Comparison of ENCODE assay signal across 9 cellular contexts in genomic region chr18:46343940-46344372, GRCh38.
A peak's percentile ranks its signal among the peaks of the same experiment; 100 is the strongest.
DNase-seq lines count a peak whose midpoint lies in the region; ATAC-seq and TF ChIP-seq lines count a peak whose summit lies in the region.
"Had no signal": no experiment of that assay in that cellular context is flagged by ENCODE, and none has a peak within 500 bp of the region (broad histone marks: within the 10 kb centered on the region; RNA-seq: fewer than 3 reads in every experiment).

No MANE protein-coding gene starts in this region.

- no peaks in the 10 kb centered on the region for H3K9me3 Mint-ChIP-seq in activated CD4-positive, alpha-beta T cell treated with anti-CD3 and anti-CD28 coated beads, Interleukin-2, amount 10 ng/mL, durations not matched to agents 7 days and 5 days
- no peaks in the 10 kb centered on the region for H3K9me3 Mint-ChIP-seq in stimulated activated effector memory CD8-positive, alpha-beta T cell treated with anti-CD3 and anti-CD28 coated beads, Interleukin-12 subunit alpha, Interleukin-12 subunit beta, amount 100 ng/mL, for 72 hours

- H3K4me1 Mint-ChIP-seq in activated CD4-positive, alpha-beta T cell treated with anti-CD3 and anti-CD28 coated beads, Interleukin-2, amount 10 ng/mL, durations not matched to agents 7 days and 5 days = peaks cover 43% of the 10 kb centered on the region
- H3K4me1 Mint-ChIP-seq in stimulated activated effector memory CD8-positive, alpha-beta T cell treated with anti-CD3 and anti-CD28 coated beads, Interleukin-12 subunit alpha, Interleukin-12 subunit beta, amount 100 ng/mL, for 72 hours = peaks cover 46% of the 10 kb centered on the region

- CTCF ChIA-PET in activated CD4-positive, alpha-beta T cell treated with anti-CD3 and anti-CD28 coated beads, Interleukin-2, amount 10 ng/mL, durations not matched to agents 7 days and 5 days (lab: Charles Lee) = interaction anchor here (1.2 to 2.3 kb wide), 2 partner anchors 11 to 17 kb away, joined by 5 read pairs; no protein-coding TSS in a partner anchor

- H2AFZ ChIP-seq in DND-41 (ENCODE audit: low read depth, low read length) = no peak overlapping the region

- ATAC-seq in DND-41 (ENCODE audit: insufficient read depth, low read depth) = peak; percentile 95
- peak; percentile 74 for ATAC-seq in GM21381 (IDR thresholded peaks at IDR 0.05; ENCODE audit: unreplicated experiment)
- ATAC-seq in HG03571 (IDR thresholded peaks at IDR 0.05; ENCODE audit: unreplicated experiment) = peak; percentile 70
- ATAC-seq in heart right ventricle = peak; percentile 58 to 86 (median 75)
- peak; percentile 64 for ATAC-seq in stimulated activated effector memory CD8-positive, alpha-beta T cell treated with anti-CD3 and anti-CD28 coated beads, Interleukin-12 subunit alpha, Interleukin-12 subunit beta, amount 100 ng/mL, for 72 hours

- H3K4me1 ChIP-seq in DND-41 (ENCODE audit: insufficient read depth, low read length) = peaks cover 45% of the 10 kb centered on the region
- H3K4me1 ChIP-seq in heart right ventricle = peaks cover 0 to 35% (median 22%) of the 10 kb centered on the region in 9 donors

- 50 to 67% methylated on average over 10 of the region's 10 CpGs for WGBS in heart right ventricle, 2 donors

- peak overlapping the region; percentile 86 for H3K27ac Mint-ChIP-seq in activated CD4-positive, alpha-beta T cell treated with anti-CD3 and anti-CD28 coated beads, Interleukin-2, amount 10 ng/mL, durations not matched to agents 7 days and 5 days
- H3K27ac Mint-ChIP-seq in stimulated activated effector memory CD8-positive, alpha-beta T cell treated with anti-CD3 and anti-CD28 coated beads, Interleukin-12 subunit alpha, Interleukin-12 subunit beta, amount 100 ng/mL, for 72 hours = peak overlapping the region; percentile 75

- peaks cover 7% of the 10 kb centered on the region for H3K27me3 Mint-ChIP-seq in activated CD4-positive, alpha-beta T cell treated with anti-CD3 and anti-CD28 coated beads, Interleukin-2, amount 10 ng/mL, durations not matched to agents 7 days and 5 days

- H3K27me3 ChIP-seq in DND-41 (ENCODE audit: insufficient read depth, low read length, poor library complexity) (no peaks in the 10 kb centered on the region), heart right ventricle (peaks cover 0 to 3% (median 0%) of the 10 kb centered on the region in 7 donors)

- DNase-seq in DND-41 = peak; percentile 95
- DNase-seq in activated CD4-positive, alpha-beta T cell treated with anti-CD3 and anti-CD28 coated beads, Interleukin-2, amount 10 ng/mL, durations not matched to agents 7 days and 5 days = peak; percentile 64
- DNase-seq in heart right ventricle = peak; percentile 37 to 44
- DNase-seq in stimulated activated effector memory CD8-positive, alpha-beta T cell treated with anti-CD3 and anti-CD28 coated beads, Interleukin-12 subunit alpha, Interleukin-12 subunit beta, amount 100 ng/mL, for 72 hours (ENCODE audit: low spot score in 2 of 2) = no peak
- DNase-seq in foreskin melanocyte = no peak
- no peak for DNase-seq in NCI-H1694 treated with DMSO at 0.1 percent for 48 hours (lab: John Stamatoyannopoulos, UW)

- peaks cover 65% of the 10 kb centered on the region for H4K20me1 ChIP-seq in DND-41 (ENCODE audit: insufficient read depth, low read length)

- H3K4me3 Mint-ChIP-seq in activated CD4-positive, alpha-beta T cell treated with anti-CD3 and anti-CD28 coated beads, Interleukin-2, amount 10 ng/mL, durations not matched to agents 7 days and 5 days = no peak overlapping the region
- H3K4me3 Mint-ChIP-seq in stimulated activated effector memory CD8-positive, alpha-beta T cell treated with anti-CD3 and anti-CD28 coated beads, Interleukin-12 subunit alpha, Interleukin-12 subunit beta, amount 100 ng/mL, for 72 hours = peak overlapping the region; percentile 42

- POLR2A ChIA-PET in activated CD4-positive, alpha-beta T cell treated with anti-CD3 and anti-CD28 coated beads, Interleukin-2, amount 10 ng/mL, durations not matched to agents 7 days and 5 days (lab: Charles Lee) = no interaction called here

- peaks cover 6% of the 10 kb centered on the region; the same call in 1 of the 2 replicates for H3K36me3 ChIP-seq in DND-41 (ENCODE audit: insufficient read depth, low read length)
- H3K36me3 ChIP-seq in heart right ventricle = no peaks in the 10 kb centered on the region

- TF ChIP-seq CTCF in DND-41 (IDR thresholded peaks at IDR 0.05; ENCODE audit: borderline replicate concordance, extremely low read depth, low read length, poor library complexity, severe bottlenecking) = peak; percentile 55
- TF ChIP-seq CTCF in heart right ventricle (IDR thresholded peaks at IDR 0.05) = no peak

- H3K27ac ChIP-seq in DND-41 (ENCODE audit: low read length) (peak overlapping the region; percentile 92), heart right ventricle (peak overlapping the region in 4 of 10 donors; percentile 14 to 57 (median 36))
- H3K27ac ChIP-seq: skin epidermis had no signal

- H3K4me3 ChIP-seq in DND-41 (ENCODE audit: low read depth in 1 of 2, low read length in 2 of 2) (peak overlapping the region in 1 of 2 experiments; percentile 3; a peak in 1 of 4 replicates), heart right ventricle (no peak overlapping the region)
- H3K4me3 ChIP-seq: skin epidermis had no signal

- intact Hi-C loops in heart right ventricle (cut with DNase I) = no loop called here

- H3K36me3 Mint-ChIP-seq in activated CD4-positive, alpha-beta T cell treated with anti-CD3 and anti-CD28 coated beads, Interleukin-2, amount 10 ng/mL, durations not matched to agents 7 days and 5 days (ENCODE audit: low read depth) = no peaks in the 10 kb centered on the region
- H3K36me3 Mint-ChIP-seq in stimulated activated effector memory CD8-positive, alpha-beta T cell treated with anti-CD3 and anti-CD28 coated beads, Interleukin-12 subunit alpha, Interleukin-12 subunit beta, amount 100 ng/mL, for 72 hours = no peaks in the 10 kb centered on the region

- peaks cover 85% of the 10 kb centered on the region for H3K79me2 ChIP-seq in DND-41 (ENCODE audit: insufficient read depth, low read length)

- H3K9me3 ChIP-seq in DND-41 (ENCODE audit: insufficient read depth, low read length, severe bottlenecking) = no peaks in the 10 kb centered on the region
- H3K9me3 ChIP-seq in heart right ventricle = no peaks in the 10 kb centered on the region

- H3K4me2 ChIP-seq in DND-41 (ENCODE audit: insufficient read depth, low read length) = peak overlapping the region; percentile 54

- H3K9ac ChIP-seq in DND-41 (ENCODE audit: low read depth, low read length) = peak overlapping the region; percentile 47

Comparison
In these comparisons a context has a peak if more than half of its experiments do, and no peak if none do; other contexts are left out.
1. DNase-seq: peak in DND-41 (single experiment), activated CD4-positive, alpha-beta T cell treated with anti-CD3 and anti-CD28 coated beads, Interleukin-2, amount 10 ng/mL, durations not matched to agents 7 days and 5 days (single experiment) and heart right ventricle (2 of 2); none in stimulated activated effector memory CD8-positive, alpha-beta T cell treated with anti-CD3 and anti-CD28 coated beads, Interleukin-12 subunit alpha, Interleukin-12 subunit beta, amount 100 ng/mL, for 72 hours (0 of 2), foreskin melanocyte (single experiment) and NCI-H1694 treated with DMSO at 0.1 percent for 48 hours (single experiment).
2. Peak in every context shown above with its lines, with median percentiles within 50 percentile points of each other: ATAC-seq.